ENCODE assay signal across 8 cellular contexts in the genomic region with DNA sequence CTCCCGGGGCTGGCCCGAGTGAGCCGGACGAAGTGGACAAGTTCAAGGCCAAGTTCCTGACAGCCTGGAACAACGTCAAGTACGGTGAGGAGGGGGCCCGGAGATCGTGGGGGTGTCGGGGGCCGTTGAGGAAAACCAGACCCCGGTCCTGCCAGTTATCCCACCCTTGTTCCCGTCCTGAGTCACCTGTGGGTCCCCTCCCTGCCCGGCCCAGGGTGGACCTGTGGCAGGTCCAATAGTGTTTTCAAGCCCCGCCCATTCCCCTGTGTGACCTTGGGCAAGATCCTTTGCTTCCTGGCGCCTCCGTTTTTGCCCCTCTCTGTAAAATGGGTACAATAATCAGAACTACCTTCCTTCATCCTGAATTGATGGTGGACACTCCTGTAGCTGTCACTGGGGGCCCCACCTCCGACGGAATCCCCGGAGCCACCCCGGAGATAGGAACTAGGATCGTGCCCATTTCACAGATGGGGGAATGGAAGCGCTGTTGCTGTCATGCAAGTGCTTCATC. TPM values are rescaled to one million over a fixed set of nuclear protein-coding genes. Genes with fewer than 3 reads are reported as not detected.
DNase-seq lines count a peak whose midpoint lies in the region; ATAC-seq and TF ChIP-seq lines count a peak whose summit lies in the region.

No MANE protein-coding gene starts in this region.

- H3K4me3 Mint-ChIP-seq in T-helper 2 cell treated with Interferon-gamma antibody and Interleukin-4, amounts not matched to agents 5 μg/mL and 100 μg/mL, for 36 hours = peak overlapping the region; percentile 89
- H3K4me3 Mint-ChIP-seq in MCF 10A (ENCODE audit: unreplicated experiment) = peak overlapping the region; percentile 80

- peaks cover 36% of the 10 kb centered on the region for H3K79me2 ChIP-seq in MM.1S (ENCODE audit: low read length)

- intact Hi-C loops in MCF 10A (cut with micrococcal nuclease) = loop anchor here (5.0 kb wide), 1 partner anchor 62 kb away; no protein-coding TSS in a partner anchor

- CTCF ChIA-PET in MCF 10A (lab: Yijun Ruan, JAX) = no interaction called here

- no peak for TF ChIP-seq RAD21 in liver (IDR thresholded peaks at IDR 0.05)

- peak overlapping the region; percentile 77 for H2AFZ ChIP-seq in MM.1S (ENCODE audit: low read length)

- H3K4me1 ChIP-seq in MM.1S (ENCODE audit: low read length) (peaks cover 10% of the 10 kb centered on the region), liver (ENCODE audit: control insufficient read depth in 4 of 4, insufficient read depth in 4 of 4, low read length in 3 of 4) (peaks cover 8 to 22% (median 14%) of the 10 kb centered on the region in 4 donors), thoracic aorta (ENCODE audit: control insufficient read depth in 1 of 2, low read depth in 2 of 2) (peaks cover 12 to 18% of the 10 kb centered on the region in 2 donors)

- peaks cover 15% of the 10 kb centered on the region for H3K36me3 Mint-ChIP-seq in T-helper 2 cell treated with Interferon-gamma antibody and Interleukin-4, amounts not matched to agents 5 μg/mL and 100 μg/mL, for 36 hours (ENCODE audit: low read depth)
- H3K36me3 Mint-ChIP-seq in MCF 10A (ENCODE audit: insufficient read depth, unreplicated experiment) = peaks cover 33% of the 10 kb centered on the region

- peaks cover 6% of the 10 kb centered on the region for H3K4me1 Mint-ChIP-seq in T-helper 2 cell treated with Interferon-gamma antibody and Interleukin-4, amounts not matched to agents 5 μg/mL and 100 μg/mL, for 36 hours (ENCODE audit: low read depth)
- H3K4me1 Mint-ChIP-seq in MCF 10A (ENCODE audit: insufficient read depth, unreplicated experiment) = peaks cover 6% of the 10 kb centered on the region

- H3K9ac ChIP-seq in MM.1S (ENCODE audit: low read length) = peak overlapping the region; percentile 95
- H3K9ac ChIP-seq in liver (ENCODE audit: low read depth in 1 of 2, low read length in 2 of 2) = peak overlapping the region; percentile 71 to 72

- no peak for TF ChIP-seq CTCF in MM.1S (IDR thresholded peaks at IDR 0.05; ENCODE audit: low read length)
- no peak for TF ChIP-seq CTCF in MCF 10A (IDR thresholded peaks at IDR 0.05; ENCODE audit: unreplicated experiment)
- no peak for TF ChIP-seq CTCF in liver (IDR thresholded peaks at IDR 0.05; ENCODE audit: low read depth, low read length, missing input control)
- no peak for TF ChIP-seq CTCF in thoracic aorta (IDR thresholded peaks at IDR 0.05)

- H3K4me3 ChIP-seq in MM.1S (ENCODE audit: low read length) (peak overlapping the region; percentile 97), liver (ENCODE audit: low read depth in 1 of 3, low read length in 3 of 3) (peak overlapping the region; percentile 76 to 99 (median 91)), thoracic aorta (peak overlapping the region; percentile 98)

- ATAC-seq in thoracic aorta (ENCODE audit: insufficient number of reproducible peaks, low FRiP score, low read depth) = no peak
- no peak for ATAC-seq in HG03159 (IDR thresholded peaks at IDR 0.05; ENCODE audit: unreplicated experiment)
- no peak for ATAC-seq in HG02623 (IDR thresholded peaks at IDR 0.05; ENCODE audit: unreplicated experiment)

- no peaks in the 10 kb centered on the region for H3K9me3 Mint-ChIP-seq in T-helper 2 cell treated with Interferon-gamma antibody and Interleukin-4, amounts not matched to agents 5 μg/mL and 100 μg/mL, for 36 hours
- no peaks in the 10 kb centered on the region for H3K9me3 Mint-ChIP-seq in MCF 10A (ENCODE audit: unreplicated experiment)

- peak overlapping the region; percentile 84 for H3K27ac Mint-ChIP-seq in T-helper 2 cell treated with Interferon-gamma antibody and Interleukin-4, amounts not matched to agents 5 μg/mL and 100 μg/mL, for 36 hours
- peak overlapping the region; percentile 87 for H3K27ac Mint-ChIP-seq in MCF 10A (ENCODE audit: low read depth, unreplicated experiment)

- POLR2A ChIA-PET in MCF 10A (lab: Yijun Ruan, JAX) = interaction anchor here (0.7 to 1.9 kb wide), 3 partner anchors 9 to 609 kb away, joined by 3 to 11 read pairs (median 6); partner anchors contain the start of gene KRI1

- H3K36me3 ChIP-seq in MM.1S (replicated peaks; ENCODE audit: insufficient read depth, low read length) (no peaks in the 10 kb centered on the region), liver (ENCODE audit: control insufficient read depth in 4 of 4, insufficient read depth in 3 of 4, low read depth in 1 of 4, low read length in 3 of 4) (peaks cover 8 to 20% (median 15%) of the 10 kb centered on the region in 4 donors), thoracic aorta (peaks cover 11% of the 10 kb centered on the region)

- BruUV-seq in MCF 10A (replicated peaks; lab: Mats Ljungman, UMichigan) = TSS peak; percentile 48

- H3K9me3 ChIP-seq in MM.1S (replicated peaks; ENCODE audit: insufficient read depth, low read length) (no peaks in the 10 kb centered on the region), liver (ENCODE audit: control insufficient read depth in 4 of 4, low read length in 3 of 4) (no peaks in the 10 kb centered on the region), thoracic aorta (no peaks in the 10 kb centered on the region)

- no peaks in the 10 kb centered on the region for H4K20me1 ChIP-seq in MM.1S (ENCODE audit: insufficient read depth, low read length)

- H3K9me2 ChIP-seq in MM.1S (replicated peaks; ENCODE audit: insufficient read depth, low read length) = no peaks in the 10 kb centered on the region

- no peaks in the 10 kb centered on the region for H3F3A ChIP-seq in MM.1S (ENCODE audit: insufficient read depth, low read length)

- 21% methylated on average over 22 of the region's 22 CpGs for WGBS in liver

- H3K27ac ChIP-seq in MM.1S (ENCODE audit: low read length) (peak overlapping the region; percentile 56; the same call in 1 of the 2 replicates), liver (ENCODE audit: low read depth in 1 of 2, low read length in 2 of 2) (peak overlapping the region; percentile 42 to 77), thoracic aorta (peak overlapping the region; percentile 81 to 82)

- peak overlapping the region; percentile 95 for H3K4me2 ChIP-seq in MM.1S (ENCODE audit: low read depth, low read length)

- H3K27me3 Mint-ChIP-seq in T-helper 2 cell treated with Interferon-gamma antibody and Interleukin-4, amounts not matched to agents 5 μg/mL and 100 μg/mL, for 36 hours (ENCODE audit: low read depth) = peaks cover 12% of the 10 kb centered on the region
- peaks cover 11% of the 10 kb centered on the region for H3K27me3 Mint-ChIP-seq in MCF 10A (ENCODE audit: insufficient read depth, unreplicated experiment)

- H3K27me3 ChIP-seq in MM.1S (replicated peaks; ENCODE audit: insufficient read depth, low read length) = peaks cover 5% of the 10 kb centered on the region
- H3K27me3 ChIP-seq in liver (ENCODE audit: control insufficient read depth in 4 of 4, insufficient read depth in 4 of 4, low read length in 3 of 4) = no peaks in the 10 kb centered on the region
- H3K27me3 ChIP-seq in thoracic aorta (replicated peaks; ENCODE audit: insufficient read depth) = no peaks in the 10 kb centered on the region

- no peak for DNase-seq in T-helper 2 cell treated with Interferon-gamma antibody and Interleukin-4, amounts not matched to agents 5 μg/mL and 100 μg/mL, for 36 hours (ENCODE audit: low spot score)
- DNase-seq in T-helper 2 cell = no peak
- DNase-seq in MM.1S = peak; percentile 17
- DNase-seq in MCF 10A (ENCODE audit: unreplicated experiment) = peak; percentile 30
- DNase-seq in thoracic aorta (ENCODE audit: low spot score) = no peak

TF ChIP-seq in liver, 16 proteins besides CTCF, POLR2A, EP300 and RAD21:
- TF ChIP-seq HNF4A (conservative IDR thresholded peaks at IDR 0.05) (peak; percentile 39 to 53), GABPA (IDR thresholded peaks at IDR 0.05 in 1 of 2, conservative IDR thresholded peaks at IDR 0.05 in 1 of 2) (no peak)

RNA-seq across cellular contexts. Expression of gene ATG4D, which starts 0.6 kb away (rescaled TPM):
- total RNA-seq in MCF 10A (2022) (22.6 and 36.8 TPM in 2 replicates), liver (10 to 100 TPM; 10.1 to 44.4 TPM), thoracic aorta (10 to 100 TPM; 17.1 to 30.5 TPM)
- polyA plus RNA-seq in liver = 10 to 100 TPM in 1 of 2 donors, 1 to 10 TPM in 1; 4.7 to 12.1 TPM

RNA-seq across cellular contexts. Expression of gene KRI1, which starts 21.5 kb away (rescaled TPM):
- total RNA-seq in MCF 10A (2022) = 23.3 and 27.4 TPM in 2 replicates
- 10 to 100 TPM in 1 of 2 donors, 1 to 10 TPM in 1; 7.0 to 14.1 TPM for total RNA-seq in liver
- polyA plus RNA-seq in liver = 1 to 10 TPM; 4.6 to 7.1 TPM
- 10 to 100 TPM; 14.4 to 37.7 TPM for total RNA-seq in thoracic aorta

RNA-seq across cellular contexts. Expression of gene CDKN2D, which starts 24.5 kb away (rescaled TPM):
- total RNA-seq in MCF 10A (2022) = 2.5 and 2.6 TPM in 2 replicates
- 10 to 100 TPM in 1 of 2 donors, 1 to 10 TPM in 1; 2.7 to 86.4 TPM for total RNA-seq in liver
- polyA plus RNA-seq in liver = 1 to 10 TPM; 1.6 to 4.4 TPM
- total RNA-seq in thoracic aorta = 10 to 100 TPM; 16.2 to 21.0 TPM

RNA-seq across cellular contexts. Expression of gene S1PR5, which starts 27.1 kb away (rescaled TPM):
- not detected in 2 replicates for total RNA-seq in MCF 10A (2022)
- under 1 TPM; 0.17 to 0.56 TPM for total RNA-seq in liver
- polyA plus RNA-seq in liver = under 1 TPM; 0.32 to 0.36 TPM
- 1 to 10 TPM; 2.4 to 8.7 TPM for total RNA-seq in thoracic aorta

RNA-seq across cellular contexts. Expression of gene KEAP1, which starts 41.1 kb away (rescaled TPM):
- total RNA-seq in MCF 10A (2022) (46.1 and 48.5 TPM in 2 replicates), liver (10 to 100 TPM; 45.4 to 62.3 TPM), thoracic aorta (10 to 100 TPM; 42.0 to 57.3 TPM)
- 10 to 100 TPM; 44.3 to 50.6 TPM for polyA plus RNA-seq in liver

Comparison
In these comparisons a context has a peak if more than half of its experiments do, and no peak if none do; other contexts are left out.
1. DNase-seq: peak in MM.1S (single experiment) and MCF 10A (single experiment); none in T-helper 2 cell treated with Interferon-gamma antibody and Interleukin-4, amounts not matched to agents 5 μg/mL and 100 μg/mL, for 36 hours (single experiment), T-helper 2 cell (0 of 5) and thoracic aorta (single experiment).
2. Peak in every context shown above with its lines, with median percentiles within 50 percentile points of each other: H3K27ac ChIP-seq and H3K4me3 ChIP-seq.